3 cellular contexts compared by ENCODE assay signal in genomic region chr1:226277897-226278296, GRCh38.
TF ChIP-seq lines count a peak whose summit lies in the region.

No MANE protein-coding gene starts in this region.

TF ChIP-seq in HEK293, 187 proteins besides CTCF, POLR2A, EP300 and RAD21:
- TF ChIP-seq ZBTB17 (tag by site-specific recombination; IDR thresholded peaks at IDR 0.05) (peak; percentile 71), HIC1 (tag by site-specific recombination; IDR thresholded peaks at IDR 0.05) (0 out of 2 replicates have a peak, but pooled peaks have one; percentile 32), ZNF560 (tag by site-specific recombination; IDR thresholded peaks at IDR 0.05; ENCODE audit: borderline replicate concordance) (no peak), ZFP41 (tag by site-specific recombination; IDR thresholded peaks at IDR 0.05; ENCODE audit: borderline replicate concordance) (no peak)
- TF ChIP-seq, protein P1, sequence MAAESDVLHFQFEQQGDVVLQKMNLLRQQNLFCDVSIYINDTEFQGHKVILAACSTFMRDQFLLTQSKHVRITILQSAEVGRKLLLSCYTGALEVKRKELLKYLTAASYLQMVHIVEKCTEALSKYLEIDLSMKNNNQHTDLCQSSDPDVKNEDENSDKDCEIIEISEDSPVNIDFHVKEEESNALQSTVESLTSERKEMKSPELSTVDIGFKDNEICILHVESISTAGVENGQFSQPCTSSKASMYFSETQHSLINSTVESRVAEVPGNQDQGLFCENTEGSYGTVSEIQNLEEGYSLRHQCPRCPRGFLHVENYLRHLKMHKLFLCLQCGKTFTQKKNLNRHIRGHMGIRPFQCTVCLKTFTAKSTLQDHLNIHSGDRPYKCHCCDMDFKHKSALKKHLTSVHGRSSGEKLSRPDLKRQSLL (tag by site-specific recombination; IDR thresholded peaks at IDR 0.05) = peak; percentile 96

TF ChIP-seq in K562, 482 proteins besides CTCF, POLR2A, EP300 and RAD21:
- TF ChIP-seq E2F3 (CRISPR knock-in tag; IDR thresholded peaks at IDR 0.05) (no peak), DDX20 (tag; IDR thresholded peaks at IDR 0.05; ENCODE audit: low read depth) (no peak), ATF7 (IDR thresholded peaks at IDR 0.05) (no peak), ZNF584 (CRISPR knock-in tag; IDR thresholded peaks at IDR 0.05; ENCODE audit: low read depth) (no peak), ARID2 (IDR thresholded peaks at IDR 0.05) (no peak), BRD4 (IDR thresholded peaks at IDR 0.05) (no peak), CBFB (CRISPR knock-in tag; IDR thresholded peaks at IDR 0.05) (no peak), FOSL1 (tag; conservative IDR thresholded peaks at IDR 0.05) (no peak), TEAD2 (tag; IDR thresholded peaks at IDR 0.05) (no peak), TCF7 (IDR thresholded peaks at IDR 0.05; ENCODE audit: borderline replicate concordance) (no peak), RFX7 (CRISPR knock-in tag; IDR thresholded peaks at IDR 0.05) (no peak), FOXA1 (IDR thresholded peaks at IDR 0.05; ENCODE audit: borderline replicate concordance) (no peak), ZSCAN32 (CRISPR knock-in tag; IDR thresholded peaks at IDR 0.05) (no peak), MYBL2 (IDR thresholded peaks at IDR 0.05; ENCODE audit: low read depth) (no peak), MYBL2 (CRISPR knock-in tag; IDR thresholded peaks at IDR 0.05; ENCODE audit: borderline replicate concordance) (no peak), MCM5 (IDR thresholded peaks at IDR 0.05; ENCODE audit: low read depth) (no peak), EWSR1 (IDR thresholded peaks at IDR 0.05; ENCODE audit: borderline replicate concordance, low read depth, partially characterized antibody) (no peak), THRB (CRISPR knock-in tag; conservative IDR thresholded peaks at IDR 0.05) (no peak)
- TF ChIP-seq, protein P2, sequence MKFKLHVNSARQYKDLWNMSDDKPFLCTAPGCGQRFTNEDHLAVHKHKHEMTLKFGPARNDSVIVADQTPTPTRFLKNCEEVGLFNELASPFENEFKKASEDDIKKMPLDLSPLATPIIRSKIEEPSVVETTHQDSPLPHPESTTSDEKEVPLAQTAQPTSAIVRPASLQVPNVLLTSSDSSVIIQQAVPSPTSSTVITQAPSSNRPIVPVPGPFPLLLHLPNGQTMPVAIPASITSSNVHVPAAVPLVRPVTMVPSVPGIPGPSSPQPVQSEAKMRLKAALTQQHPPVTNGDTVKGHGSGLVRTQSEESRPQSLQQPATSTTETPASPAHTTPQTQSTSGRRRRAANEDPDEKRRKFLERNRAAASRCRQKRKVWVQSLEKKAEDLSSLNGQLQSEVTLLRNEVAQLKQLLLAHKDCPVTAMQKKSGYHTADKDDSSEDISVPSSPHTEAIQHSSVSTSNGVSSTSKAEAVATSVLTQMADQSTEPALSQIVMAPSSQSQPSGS (CRISPR knock-in tag; IDR thresholded peaks at IDR 0.05) = no peak
- TF ChIP-seq, protein P3, sequence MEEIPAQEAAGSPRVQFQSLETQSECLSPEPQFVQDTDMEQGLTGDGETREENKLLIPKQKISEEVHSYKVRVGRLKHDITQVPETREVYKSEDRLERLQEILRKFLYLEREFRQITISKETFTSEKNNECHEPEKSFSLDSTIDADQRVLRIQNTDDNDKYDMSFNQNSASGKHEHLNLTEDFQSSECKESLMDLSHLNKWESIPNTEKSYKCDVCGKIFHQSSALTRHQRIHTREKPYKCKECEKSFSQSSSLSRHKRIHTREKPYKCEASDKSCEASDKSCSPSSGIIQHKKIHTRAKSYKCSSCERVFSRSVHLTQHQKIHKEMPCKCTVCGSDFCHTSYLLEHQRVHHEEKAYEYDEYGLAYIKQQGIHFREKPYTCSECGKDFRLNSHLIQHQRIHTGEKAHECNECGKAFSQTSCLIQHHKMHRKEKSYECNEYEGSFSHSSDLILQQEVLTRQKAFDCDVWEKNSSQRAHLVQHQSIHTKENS (CRISPR knock-in tag; IDR thresholded peaks at IDR 0.05) = no peak
- TF ChIP-seq, protein P4, sequence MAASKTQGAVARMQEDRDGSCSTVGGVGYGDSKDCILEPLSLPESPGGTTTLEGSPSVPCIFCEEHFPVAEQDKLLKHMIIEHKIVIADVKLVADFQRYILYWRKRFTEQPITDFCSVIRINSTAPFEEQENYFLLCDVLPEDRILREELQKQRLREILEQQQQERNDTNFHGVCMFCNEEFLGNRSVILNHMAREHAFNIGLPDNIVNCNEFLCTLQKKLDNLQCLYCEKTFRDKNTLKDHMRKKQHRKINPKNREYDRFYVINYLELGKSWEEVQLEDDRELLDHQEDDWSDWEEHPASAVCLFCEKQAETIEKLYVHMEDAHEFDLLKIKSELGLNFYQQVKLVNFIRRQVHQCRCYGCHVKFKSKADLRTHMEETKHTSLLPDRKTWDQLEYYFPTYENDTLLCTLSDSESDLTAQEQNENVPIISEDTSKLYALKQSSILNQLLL (CRISPR knock-in tag; IDR thresholded peaks at IDR 0.05; ENCODE audit: borderline replicate concordance) = no peak

TF ChIP-seq in HepG2, 621 proteins besides CTCF, POLR2A, EP300 and RAD21:
- no peak for TF ChIP-seq AHR (CRISPR knock-in tag; IDR thresholded peaks at IDR 0.05)
- TF ChIP-seq, protein P5, sequence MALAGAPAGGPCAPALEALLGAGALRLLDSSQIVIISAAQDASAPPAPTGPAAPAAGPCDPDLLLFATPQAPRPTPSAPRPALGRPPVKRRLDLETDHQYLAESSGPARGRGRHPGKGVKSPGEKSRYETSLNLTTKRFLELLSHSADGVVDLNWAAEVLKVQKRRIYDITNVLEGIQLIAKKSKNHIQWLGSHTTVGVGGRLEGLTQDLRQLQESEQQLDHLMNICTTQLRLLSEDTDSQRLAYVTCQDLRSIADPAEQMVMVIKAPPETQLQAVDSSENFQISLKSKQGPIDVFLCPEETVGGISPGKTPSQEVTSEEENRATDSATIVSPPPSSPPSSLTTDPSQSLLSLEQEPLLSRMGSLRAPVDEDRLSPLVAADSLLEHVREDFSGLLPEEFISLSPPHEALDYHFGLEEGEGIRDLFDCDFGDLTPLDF (CRISPR knock-in tag; IDR thresholded peaks at IDR 0.05) = no peak
- no peak for TF ChIP-seq PHF5A (CRISPR knock-in tag; IDR thresholded peaks at IDR 0.05; ENCODE audit: low read depth, unreplicated experiment)
- no peak for TF ChIP-seq ZNF451 (CRISPR knock-in tag; IDR thresholded peaks at IDR 0.05)
- no peak for TF ChIP-seq RFX1 (IDR thresholded peaks at IDR 0.05)
- TF ChIP-seq RAD51 (IDR thresholded peaks at IDR 0.05; ENCODE audit: borderline replicate concordance) = no peak
- TF ChIP-seq ZNF790 (CRISPR knock-in tag; IDR thresholded peaks at IDR 0.05; ENCODE audit: borderline replicate concordance) = no peak
- TF ChIP-seq, protein P6, sequence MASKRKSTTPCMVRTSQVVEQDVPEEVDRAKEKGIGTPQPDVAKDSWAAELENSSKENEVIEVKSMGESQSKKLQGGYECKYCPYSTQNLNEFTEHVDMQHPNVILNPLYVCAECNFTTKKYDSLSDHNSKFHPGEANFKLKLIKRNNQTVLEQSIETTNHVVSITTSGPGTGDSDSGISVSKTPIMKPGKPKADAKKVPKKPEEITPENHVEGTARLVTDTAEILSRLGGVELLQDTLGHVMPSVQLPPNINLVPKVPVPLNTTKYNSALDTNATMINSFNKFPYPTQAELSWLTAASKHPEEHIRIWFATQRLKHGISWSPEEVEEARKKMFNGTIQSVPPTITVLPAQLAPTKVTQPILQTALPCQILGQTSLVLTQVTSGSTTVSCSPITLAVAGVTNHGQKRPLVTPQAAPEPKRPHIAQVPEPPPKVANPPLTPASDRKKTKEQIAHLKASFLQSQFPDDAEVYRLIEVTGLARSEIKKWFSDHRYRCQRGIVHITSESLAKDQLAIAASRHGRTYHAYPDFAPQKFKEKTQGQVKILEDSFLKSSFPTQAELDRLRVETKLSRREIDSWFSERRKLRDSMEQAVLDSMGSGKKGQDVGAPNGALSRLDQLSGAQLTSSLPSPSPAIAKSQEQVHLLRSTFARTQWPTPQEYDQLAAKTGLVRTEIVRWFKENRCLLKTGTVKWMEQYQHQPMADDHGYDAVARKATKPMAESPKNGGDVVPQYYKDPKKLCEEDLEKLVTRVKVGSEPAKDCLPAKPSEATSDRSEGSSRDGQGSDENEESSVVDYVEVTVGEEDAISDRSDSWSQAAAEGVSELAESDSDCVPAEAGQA (IDR thresholded peaks at IDR 0.05; ENCODE audit: low read depth) = no peak
- TF ChIP-seq, protein P6 (CRISPR knock-in tag; IDR thresholded peaks at IDR 0.05; ENCODE audit: borderline replicate concordance) = no peak
- TF ChIP-seq, protein P7, sequence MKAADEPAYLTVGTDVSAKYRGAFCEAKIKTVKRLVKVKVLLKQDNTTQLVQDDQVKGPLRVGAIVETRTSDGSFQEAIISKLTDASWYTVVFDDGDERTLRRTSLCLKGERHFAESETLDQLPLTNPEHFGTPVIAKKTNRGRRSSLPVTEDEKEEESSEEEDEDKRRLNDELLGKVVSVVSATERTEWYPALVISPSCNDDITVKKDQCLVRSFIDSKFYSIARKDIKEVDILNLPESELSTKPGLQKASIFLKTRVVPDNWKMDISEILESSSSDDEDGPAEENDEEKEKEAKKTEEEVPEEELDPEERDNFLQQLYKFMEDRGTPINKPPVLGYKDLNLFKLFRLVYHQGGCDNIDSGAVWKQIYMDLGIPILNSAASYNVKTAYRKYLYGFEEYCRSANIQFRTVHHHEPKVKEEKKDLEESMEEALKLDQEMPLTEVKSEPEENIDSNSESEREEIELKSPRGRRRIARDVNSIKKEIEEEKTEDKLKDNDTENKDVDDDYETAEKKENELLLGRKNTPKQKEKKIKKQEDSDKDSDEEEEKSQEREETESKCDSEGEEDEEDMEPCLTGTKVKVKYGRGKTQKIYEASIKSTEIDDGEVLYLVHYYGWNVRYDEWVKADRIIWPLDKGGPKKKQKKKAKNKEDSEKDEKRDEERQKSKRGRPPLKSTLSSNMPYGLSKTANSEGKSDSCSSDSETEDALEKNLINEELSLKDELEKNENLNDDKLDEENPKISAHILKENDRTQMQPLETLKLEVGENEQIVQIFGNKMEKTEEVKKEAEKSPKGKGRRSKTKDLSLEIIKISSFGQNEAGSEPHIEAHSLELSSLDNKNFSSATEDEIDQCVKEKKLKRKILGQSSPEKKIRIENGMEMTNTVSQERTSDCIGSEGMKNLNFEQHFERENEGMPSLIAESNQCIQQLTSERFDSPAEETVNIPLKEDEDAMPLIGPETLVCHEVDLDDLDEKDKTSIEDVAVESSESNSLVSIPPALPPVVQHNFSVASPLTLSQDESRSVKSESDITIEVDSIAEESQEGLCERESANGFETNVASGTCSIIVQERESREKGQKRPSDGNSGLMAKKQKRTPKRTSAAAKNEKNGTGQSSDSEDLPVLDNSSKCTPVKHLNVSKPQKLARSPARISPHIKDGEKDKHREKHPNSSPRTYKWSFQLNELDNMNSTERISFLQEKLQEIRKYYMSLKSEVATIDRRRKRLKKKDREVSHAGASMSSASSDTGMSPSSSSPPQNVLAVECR (CRISPR knock-in tag; IDR thresholded peaks at IDR 0.05; ENCODE audit: borderline replicate concordance) = no peak
- no peak for TF ChIP-seq ERF (CRISPR knock-in tag; IDR thresholded peaks at IDR 0.05)
- TF ChIP-seq TMF1 (CRISPR knock-in tag; IDR thresholded peaks at IDR 0.05; ENCODE audit: low read depth) = no peak
- TF ChIP-seq ZSCAN30 (CRISPR knock-in tag; IDR thresholded peaks at IDR 0.05) = no peak
- no peak for TF ChIP-seq ZBTB42 (CRISPR knock-in tag; IDR thresholded peaks at IDR 0.05)
- TF ChIP-seq ADNP (CRISPR knock-in tag; IDR thresholded peaks at IDR 0.05) = no peak
- TF ChIP-seq FLYWCH1 (CRISPR knock-in tag; IDR thresholded peaks at IDR 0.05) = no peak
- TF ChIP-seq ZSCAN22 (CRISPR knock-in tag; IDR thresholded peaks at IDR 0.05) = no peak
